In genomic region chr10:103699611-103700435, GRCh38 we compare ENCODE assay signal across 18 cellular contexts.
A peak's percentile ranks its signal among the peaks of the same experiment; 100 is the strongest.
DNase-seq lines count a peak whose midpoint lies in the region; ATAC-seq and TF ChIP-seq lines count a peak whose summit lies in the region.
"Had no signal": no experiment of that assay in that cellular context is flagged by ENCODE, and none has a peak within 500 bp of the region (broad histone marks: within the 10 kb centered on the region; RNA-seq: fewer than 3 reads in every experiment).

No MANE protein-coding gene starts in this region.

- H3K36me3 ChIP-seq in osteoblast (ENCODE audit: insufficient read depth, low read length), result no peaks in the 10 kb centered on the region
- no peaks in the 10 kb centered on the region for H3K36me3 ChIP-seq in prostate gland
- H3K36me3 ChIP-seq: gastrocnemius medialis had no signal

- no peak for DNase-seq in WTC11 (ENCODE audit: low spot score)
- DNase-seq in fibroblast of the aortic adventitia (ENCODE audit: low read depth), result no peak
- DNase-seq in osteoblast (ENCODE audit: insufficient read length, low spot score, missing footprints), result peak; percentile 77
- no peak for DNase-seq in NCI-H69 (lab: John Stamatoyannopoulos, UW)
- DNase-seq in prostate gland (ENCODE audit: low spot score), result no peak
- DNase-seq: activated CD4-positive, alpha-beta T cell treated with anti-CD3 and anti-CD28 coated beads, Interleukin-2, amount 10 ng/mL, durations not matched to agents 24 days and 14 days; CD4-positive, alpha-beta T cell; gastrocnemius medialis; HCEC 1CT; NCI-H1694; NCI-H524 treated with DMSO at 0.1 percent for 48 hours; retina; stimulated activated CD4-positive, alpha-beta T cell treated with anti-CD3 and anti-CD28 coated beads, Interleukin-4, amount 100 ng/mL, for 24 hours had no signal

- H3K27ac Mint-ChIP-seq in WTC11, result no peak overlapping the region
- H3K27ac Mint-ChIP-seq: activated CD4-positive, alpha-beta T cell treated with anti-CD3 and anti-CD28 coated beads, Interleukin-2, amount 10 ng/mL, durations not matched to agents 24 days and 14 days; CD4-positive, alpha-beta T cell; T-helper 2 cell treated with Interferon-gamma antibody and Interleukin-4, amounts not matched to agents 5 μg/mL and 100 μg/mL, for 36 hours had no signal

- no peak overlapping the region for H3K4me3 Mint-ChIP-seq in WTC11
- H3K4me3 Mint-ChIP-seq: activated CD4-positive, alpha-beta T cell treated with anti-CD3 and anti-CD28 coated beads, Interleukin-2, amount 10 ng/mL, durations not matched to agents 24 days and 14 days; CD4-positive, alpha-beta T cell; stimulated activated effector memory CD8-positive, alpha-beta T cell treated with anti-CD3 and anti-CD28 coated beads, Interleukin-12 subunit alpha, Interleukin-12 subunit beta, amount 100 ng/mL, for 72 hours; T-helper 2 cell treated with Interferon-gamma antibody and Interleukin-4, amounts not matched to agents 5 μg/mL and 100 μg/mL, for 36 hours had no signal

- no peaks in the 10 kb centered on the region for H3K9me3 Mint-ChIP-seq in WTC11
- H3K9me3 Mint-ChIP-seq: activated CD4-positive, alpha-beta T cell treated with anti-CD3 and anti-CD28 coated beads, Interleukin-2, amount 10 ng/mL, durations not matched to agents 24 days and 14 days; CD4-positive, alpha-beta T cell; stimulated activated effector memory CD8-positive, alpha-beta T cell treated with anti-CD3 and anti-CD28 coated beads, Interleukin-12 subunit alpha, Interleukin-12 subunit beta, amount 100 ng/mL, for 72 hours; T-helper 2 cell treated with Interferon-gamma antibody and Interleukin-4, amounts not matched to agents 5 μg/mL and 100 μg/mL, for 36 hours had no signal

- H4K20me1 ChIP-seq in osteoblast (ENCODE audit: insufficient read depth, low read length), result no peaks in the 10 kb centered on the region

- no peaks in the 10 kb centered on the region for H3K79me2 ChIP-seq in osteoblast (ENCODE audit: insufficient read depth, low read length)

- 0 out of 2 replicates have a peak, but pooled peaks have one; percentile 11 for TF ChIP-seq CTCF in GM12875 (IDR thresholded peaks at IDR 0.05; ENCODE audit: borderline replicate concordance, insufficient read depth, low read depth, low read length)
- no peak for TF ChIP-seq CTCF in WTC11 (IDR thresholded peaks at IDR 0.05)
- peak; percentile 9 for TF ChIP-seq CTCF in fibroblast of the aortic adventitia (IDR thresholded peaks at IDR 0.05; ENCODE audit: insufficient read depth, low read length)
- TF ChIP-seq CTCF in osteoblast (IDR thresholded peaks at IDR 0.05; ENCODE audit: extremely low read depth, low read depth, low read length), result peak; percentile 8
- no peak for TF ChIP-seq CTCF in prostate gland (IDR thresholded peaks at IDR 0.05)

- H3K4me1 Mint-ChIP-seq in WTC11, result peaks cover 19% of the 10 kb centered on the region

- TF ChIP-seq POLR2A in prostate gland (IDR thresholded peaks at IDR 0.05), result no peak

- ATAC-seq in WTC11, result peak; percentile 40
- ATAC-seq in HG02840 (IDR thresholded peaks at IDR 0.05; ENCODE audit: low FRiP score, unreplicated experiment), result no peak
- ATAC-seq in HG02798 (IDR thresholded peaks at IDR 0.05; ENCODE audit: poor library complexity, unreplicated experiment), result no peak
- ATAC-seq: gastrocnemius medialis; stimulated activated effector memory CD8-positive, alpha-beta T cell treated with anti-CD3 and anti-CD28 coated beads, Interleukin-12 subunit alpha, Interleukin-12 subunit beta, amount 100 ng/mL, for 72 hours had no signal

- H3K27ac ChIP-seq in osteoblast (ENCODE audit: low read depth, low read length) (no peak overlapping the region), prostate gland (no peak overlapping the region)
- H3K27ac ChIP-seq: gastrocnemius medialis had no signal

- no peaks in the 10 kb centered on the region for H3K27me3 ChIP-seq in osteoblast (ENCODE audit: insufficient read depth, low read length)
- no peaks in the 10 kb centered on the region for H3K27me3 ChIP-seq in prostate gland (replicated peaks; ENCODE audit: insufficient read depth)
- H3K27me3 ChIP-seq: gastrocnemius medialis had no signal

- POLR2A ChIA-PET in WTC11 (lab: Charles Lee), result no interaction called here

- H2AFZ ChIP-seq in osteoblast (ENCODE audit: low read length), result no peak overlapping the region

- CTCF ChIA-PET in WTC11 (lab: Charles Lee), result interaction anchor here (0.6 to 3.8 kb wide), 19 partner anchors 9 to 156 kb away, joined by 3 to 22 read pairs (median 5); partner anchors contain the start of gene SH3PXD2A

- 82% methylated on average over 10 of the region's 10 CpGs for WGBS in prostate gland

- no peak overlapping the region for H3K4me2 ChIP-seq in osteoblast (ENCODE audit: insufficient read depth, low read length)

- no peaks in the 10 kb centered on the region for H3K9me3 ChIP-seq in osteoblast (ENCODE audit: low read depth, low read length)
- no peaks in the 10 kb centered on the region for H3K9me3 ChIP-seq in prostate gland
- H3K9me3 ChIP-seq: gastrocnemius medialis had no signal

- peaks cover 10% of the 10 kb centered on the region for H3K27me3 Mint-ChIP-seq in WTC11 (ENCODE audit: low read depth)
- H3K27me3 Mint-ChIP-seq: activated CD4-positive, alpha-beta T cell treated with anti-CD3 and anti-CD28 coated beads, Interleukin-2, amount 10 ng/mL, durations not matched to agents 24 days and 14 days had no signal

- H3K4me1 ChIP-seq in osteoblast (ENCODE audit: insufficient read depth, low read length) (peaks cover 24% of the 10 kb centered on the region), prostate gland (replicated peaks) (no peaks in the 10 kb centered on the region)

- no peak overlapping the region for H3K4me3 ChIP-seq in GM12875 (ENCODE audit: low read depth, low read length)
- H3K4me3 ChIP-seq in fibroblast of the aortic adventitia (ENCODE audit: low read depth, low read length), result no peak overlapping the region
- H3K4me3 ChIP-seq in osteoblast (ENCODE audit: insufficient read depth, low read length), result no peak overlapping the region
- H3K4me3 ChIP-seq in prostate gland, result no peak overlapping the region
- H3K4me3 ChIP-seq: gastrocnemius medialis had no signal

- intact Hi-C loops in prostate gland (cut with DNase I), result no loop called here

- no peaks in the 10 kb centered on the region for H3K36me3 Mint-ChIP-seq in WTC11
- H3K36me3 Mint-ChIP-seq: stimulated activated effector memory CD8-positive, alpha-beta T cell treated with anti-CD3 and anti-CD28 coated beads, Interleukin-12 subunit alpha, Interleukin-12 subunit beta, amount 100 ng/mL, for 72 hours had no signal

TF ChIP-seq in WTC11, 78 proteins besides CTCF, POLR2A, EP300 and RAD21:
- TF ChIP-seq OVOL2 (CRISPR knock-in tag; IDR thresholded peaks at IDR 0.05; ENCODE audit: borderline replicate concordance) (no peak), MAX (CRISPR knock-in tag; IDR thresholded peaks at IDR 0.05) (no peak), ATF2 (CRISPR knock-in tag; IDR thresholded peaks at IDR 0.05; ENCODE audit: borderline replicate concordance, low read depth) (no peak), MLX (CRISPR knock-in tag; IDR thresholded peaks at IDR 0.05) (no peak), RELA (CRISPR knock-in tag; IDR thresholded peaks at IDR 0.05; ENCODE audit: borderline replicate concordance) (no peak), ZNF232 (CRISPR knock-in tag; IDR thresholded peaks at IDR 0.05) (no peak), KAT7 (CRISPR knock-in tag; IDR thresholded peaks at IDR 0.05; ENCODE audit: borderline replicate concordance) (no peak), ZNF317 (CRISPR knock-in tag; IDR thresholded peaks at IDR 0.05; ENCODE audit: borderline replicate concordance, low read depth) (no peak), ZNF416 (CRISPR knock-in tag; IDR thresholded peaks at IDR 0.05) (no peak), NR1H2 (CRISPR knock-in tag; IDR thresholded peaks at IDR 0.05) (no peak), SOX15 (CRISPR knock-in tag; IDR thresholded peaks at IDR 0.05) (no peak), PRRX2 (CRISPR knock-in tag; IDR thresholded peaks at IDR 0.05) (no peak), FOXP4 (CRISPR knock-in tag; IDR thresholded peaks at IDR 0.05) (no peak), RORB (CRISPR knock-in tag; IDR thresholded peaks at IDR 0.05) (no peak), ZBTB21 (CRISPR knock-in tag; IDR thresholded peaks at IDR 0.05; ENCODE audit: borderline replicate concordance) (no peak)

Comparison
In these comparisons a context has a peak if more than half of its experiments do, and no peak if none do; other contexts are left out.
1. CTCF ChIP-seq: peak in GM12875 (single experiment), fibroblast of the aortic adventitia (single experiment) and osteoblast (single experiment); none in WTC11 (single experiment) and prostate gland (0 of 4).